1 cellular context compared by ENCODE assay signal in the genomic region with DNA sequence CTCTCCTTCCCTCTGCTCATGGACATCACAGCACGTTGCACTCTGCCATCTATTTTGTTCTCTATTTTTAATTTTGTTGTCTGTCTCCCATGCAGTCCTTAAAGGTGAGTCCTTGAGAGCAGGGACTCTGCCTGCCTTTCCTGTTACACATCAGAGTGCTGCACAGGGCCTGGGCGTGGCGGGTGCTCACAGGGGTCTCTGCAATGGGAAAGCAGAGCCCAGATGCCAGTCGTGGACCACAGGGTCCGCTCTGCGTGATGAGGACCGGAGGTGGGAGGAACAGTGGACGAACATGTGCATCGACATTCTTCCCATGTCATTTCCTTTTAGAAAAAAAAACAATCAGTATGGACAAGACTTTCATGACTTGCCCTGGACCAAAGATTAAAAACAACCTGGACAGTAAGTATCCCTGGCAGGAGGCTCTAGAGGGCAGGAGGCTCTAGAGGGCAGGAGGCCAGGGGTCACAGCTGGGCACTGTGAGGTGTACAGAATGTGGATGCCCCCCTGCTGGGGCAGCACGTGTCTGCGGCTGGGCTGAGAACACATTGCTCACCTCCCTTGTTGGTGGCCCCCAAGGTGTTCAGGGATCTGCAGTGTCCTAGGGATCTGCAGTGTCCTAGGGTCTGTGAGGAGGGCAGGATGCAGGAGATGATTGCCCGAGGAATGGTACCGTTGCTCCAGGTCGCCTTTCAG.
TF ChIP-seq lines count a peak whose summit lies in the region.

No MANE protein-coding gene starts in this region.

TF ChIP-seq in IMR-90, 13 proteins besides CTCF, POLR2A, EP300 and RAD21 (continued from another document):
- TF ChIP-seq CEBPB (IDR thresholded peaks at IDR 0.05; ENCODE audit: low read depth, low read length) (no peak), BHLHE40 (IDR thresholded peaks at IDR 0.05; ENCODE audit: low read depth, low read length) (no peak), RCOR1 (IDR thresholded peaks at IDR 0.05; ENCODE audit: insufficient replicate concordance, low read length) (no peak), NFE2L2 (IDR thresholded peaks at IDR 0.05; ENCODE audit: low read depth, low read length) (no peak), RFX5 (IDR thresholded peaks at IDR 0.05; ENCODE audit: low read depth, low read length) (no peak), SMC3 (IDR thresholded peaks at IDR 0.05; ENCODE audit: low read depth, low read length) (no peak), MAZ (IDR thresholded peaks at IDR 0.05; ENCODE audit: borderline replicate concordance, low read depth, low read length) (no peak)
- TF ChIP-seq, protein P1, sequence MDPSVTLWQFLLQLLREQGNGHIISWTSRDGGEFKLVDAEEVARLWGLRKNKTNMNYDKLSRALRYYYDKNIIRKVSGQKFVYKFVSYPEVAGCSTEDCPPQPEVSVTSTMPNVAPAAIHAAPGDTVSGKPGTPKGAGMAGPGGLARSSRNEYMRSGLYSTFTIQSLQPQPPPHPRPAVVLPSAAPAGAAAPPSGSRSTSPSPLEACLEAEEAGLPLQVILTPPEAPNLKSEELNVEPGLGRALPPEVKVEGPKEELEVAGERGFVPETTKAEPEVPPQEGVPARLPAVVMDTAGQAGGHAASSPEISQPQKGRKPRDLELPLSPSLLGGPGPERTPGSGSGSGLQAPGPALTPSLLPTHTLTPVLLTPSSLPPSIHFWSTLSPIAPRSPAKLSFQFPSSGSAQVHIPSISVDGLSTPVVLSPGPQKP (IDR thresholded peaks at IDR 0.05; ENCODE audit: borderline replicate concordance, low read depth, low read length) = no peak
